ENCODE assay signal across 1 cellular context in the genomic region with DNA sequence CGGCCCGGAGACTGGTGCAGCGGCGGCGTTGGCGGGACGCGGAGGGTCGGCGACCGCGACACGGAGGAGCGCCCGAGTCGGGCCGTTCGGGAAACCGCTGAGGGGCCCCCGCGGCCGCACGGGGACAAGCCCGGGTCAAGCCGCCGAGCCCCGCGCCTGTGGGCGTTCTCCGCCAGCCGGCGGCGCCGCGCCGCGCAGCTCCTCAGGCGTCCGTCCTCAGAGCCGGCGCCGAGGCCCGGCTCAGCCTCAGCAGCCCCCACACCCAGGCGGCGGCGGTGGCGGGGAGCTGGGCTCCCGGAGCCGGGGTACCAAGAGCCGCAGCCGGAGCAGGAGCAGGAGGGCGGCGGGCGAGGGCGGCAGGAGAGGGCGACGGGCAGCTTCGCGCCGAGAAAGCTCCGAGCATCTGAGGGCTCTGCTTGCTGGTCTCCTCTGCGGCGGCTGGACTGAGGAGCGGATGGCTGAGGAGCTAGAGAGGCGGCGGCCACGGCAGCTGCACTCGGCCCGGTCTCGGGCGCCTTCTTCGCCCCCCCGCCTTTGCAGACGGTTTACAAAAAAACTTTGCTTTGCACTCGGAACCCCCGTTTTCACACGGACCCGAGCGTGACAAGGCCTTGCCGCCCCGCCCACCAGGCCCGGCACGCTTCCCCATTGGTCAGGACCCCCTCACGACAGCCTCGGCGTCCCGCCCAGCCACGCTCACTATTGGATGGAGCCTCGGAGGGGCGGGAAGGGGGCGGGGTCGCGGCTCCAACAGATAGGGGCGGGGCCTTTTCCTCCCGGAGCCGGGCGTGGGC.
TF ChIP-seq lines count a peak whose summit lies in the region.

A gene with protein sequence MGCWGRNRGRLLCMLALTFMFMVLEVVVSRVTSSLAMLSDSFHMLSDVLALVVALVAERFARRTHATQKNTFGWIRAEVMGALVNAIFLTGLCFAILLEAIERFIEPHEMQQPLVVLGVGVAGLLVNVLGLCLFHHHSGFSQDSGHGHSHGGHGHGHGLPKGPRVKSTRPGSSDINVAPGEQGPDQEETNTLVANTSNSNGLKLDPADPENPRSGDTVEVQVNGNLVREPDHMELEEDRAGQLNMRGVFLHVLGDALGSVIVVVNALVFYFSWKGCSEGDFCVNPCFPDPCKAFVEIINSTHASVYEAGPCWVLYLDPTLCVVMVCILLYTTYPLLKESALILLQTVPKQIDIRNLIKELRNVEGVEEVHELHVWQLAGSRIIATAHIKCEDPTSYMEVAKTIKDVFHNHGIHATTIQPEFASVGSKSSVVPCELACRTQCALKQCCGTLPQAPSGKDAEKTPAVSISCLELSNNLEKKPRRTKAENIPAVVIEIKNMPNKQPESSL (minus strand): TSS at position 522 of the 794 bp plus-strand sequence. CDS start 549 bp downstream, outside the sequence.

TF ChIP-seq in HepG2, 621 proteins besides CTCF, POLR2A, EP300 and RAD21 (continues in another document):
- TF ChIP-seq ZFP37 (CRISPR knock-in tag; IDR thresholded peaks at IDR 0.05; ENCODE audit: borderline replicate concordance) = no peak
- TF ChIP-seq TAF1 (CRISPR knock-in tag; IDR thresholded peaks at IDR 0.05) = peak; percentile 81; the same call in 1 of the 2 replicates
- TF ChIP-seq, protein P1, sequence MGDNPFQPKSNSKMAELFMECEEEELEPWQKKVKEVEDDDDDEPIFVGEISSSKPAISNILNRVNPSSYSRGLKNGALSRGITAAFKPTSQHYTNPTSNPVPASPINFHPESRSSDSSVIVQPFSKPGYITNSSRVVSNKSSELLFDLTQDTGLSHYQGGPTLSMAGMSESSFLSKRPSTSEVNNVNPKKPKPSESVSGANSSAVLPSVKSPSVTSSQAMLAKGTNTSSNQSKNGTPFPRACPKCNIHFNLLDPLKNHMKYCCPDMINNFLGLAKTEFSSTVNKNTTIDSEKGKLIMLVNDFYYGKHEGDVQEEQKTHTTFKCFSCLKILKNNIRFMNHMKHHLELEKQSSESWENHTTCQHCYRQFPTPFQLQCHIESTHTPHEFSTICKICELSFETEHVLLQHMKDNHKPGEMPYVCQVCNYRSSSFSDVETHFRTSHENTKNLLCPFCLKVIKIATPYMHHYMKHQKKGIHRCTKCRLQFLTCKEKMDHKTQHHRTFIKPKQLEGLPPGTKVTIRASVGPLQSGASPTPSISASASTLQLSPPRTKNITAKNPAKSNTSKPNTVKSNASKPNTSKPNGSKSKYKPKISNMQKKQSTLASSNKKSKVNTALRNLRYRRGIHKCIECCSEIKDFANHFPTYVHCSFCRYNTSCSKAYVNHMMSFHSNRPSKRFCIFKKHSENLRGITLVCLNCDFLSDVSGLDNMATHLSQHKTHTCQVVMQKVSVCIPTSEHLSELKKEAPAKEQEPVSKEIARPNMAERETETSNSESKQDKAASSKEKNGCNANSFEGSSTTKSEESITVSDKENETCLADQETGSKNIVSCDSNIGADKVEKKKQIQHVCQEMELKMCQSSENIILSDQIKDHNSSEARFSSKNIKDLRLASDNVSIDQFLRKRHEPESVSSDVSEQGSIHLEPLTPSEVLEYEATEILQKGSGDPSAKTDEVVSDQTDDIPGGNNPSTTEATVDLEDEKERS (CRISPR knock-in tag; IDR thresholded peaks at IDR 0.05) = no peak; the same call in 1 of the 2 replicates
- TF ChIP-seq, protein P2, sequence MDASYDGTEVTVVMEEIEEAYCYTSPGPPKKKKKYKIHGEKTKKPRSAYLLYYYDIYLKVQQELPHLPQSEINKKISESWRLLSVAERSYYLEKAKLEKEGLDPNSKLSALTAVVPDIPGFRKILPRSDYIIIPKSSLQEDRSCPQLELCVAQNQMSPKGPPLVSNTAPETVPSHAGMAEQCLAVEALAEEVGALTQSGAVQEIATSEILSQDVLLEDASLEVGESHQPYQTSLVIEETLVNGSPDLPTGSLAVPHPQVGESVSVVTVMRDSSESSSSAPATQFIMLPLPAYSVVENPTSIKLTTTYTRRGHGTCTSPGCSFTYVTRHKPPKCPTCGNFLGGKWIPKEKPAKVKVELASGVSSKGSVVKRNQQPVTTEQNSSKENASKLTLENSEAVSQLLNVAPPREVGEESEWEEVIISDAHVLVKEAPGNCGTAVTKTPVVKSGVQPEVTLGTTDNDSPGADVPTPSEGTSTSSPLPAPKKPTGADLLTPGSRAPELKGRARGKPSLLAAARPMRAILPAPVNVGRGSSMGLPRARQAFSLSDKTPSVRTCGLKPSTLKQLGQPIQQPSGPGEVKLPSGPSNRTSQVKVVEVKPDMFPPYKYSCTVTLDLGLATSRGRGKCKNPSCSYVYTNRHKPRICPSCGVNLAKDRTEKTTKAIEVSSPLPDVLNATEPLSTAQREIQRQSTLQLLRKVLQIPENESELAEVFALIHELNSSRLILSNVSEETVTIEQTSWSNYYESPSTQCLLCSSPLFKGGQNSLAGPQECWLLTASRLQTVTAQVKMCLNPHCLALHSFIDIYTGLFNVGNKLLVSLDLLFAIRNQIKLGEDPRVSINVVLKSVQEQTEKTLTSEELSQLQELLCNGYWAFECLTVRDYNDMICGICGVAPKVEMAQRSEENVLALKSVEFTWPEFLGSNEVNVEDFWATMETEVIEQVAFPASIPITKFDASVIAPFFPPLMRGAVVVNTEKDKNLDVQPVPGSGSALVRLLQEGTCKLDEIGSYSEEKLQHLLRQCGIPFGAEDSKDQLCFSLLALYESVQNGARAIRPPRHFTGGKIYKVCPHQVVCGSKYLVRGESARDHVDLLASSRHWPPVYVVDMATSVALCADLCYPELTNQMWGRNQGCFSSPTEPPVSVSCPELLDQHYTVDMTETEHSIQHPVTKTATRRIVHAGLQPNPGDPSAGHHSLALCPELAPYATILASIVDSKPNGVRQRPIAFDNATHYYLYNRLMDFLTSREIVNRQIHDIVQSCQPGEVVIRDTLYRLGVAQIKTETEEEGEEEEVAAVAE (CRISPR knock-in tag; IDR thresholded peaks at IDR 0.05; ENCODE audit: borderline replicate concordance) = no peak
- no peak for TF ChIP-seq ZNF577 (CRISPR knock-in tag; IDR thresholded peaks at IDR 0.05; ENCODE audit: borderline replicate concordance, low read depth)
- TF ChIP-seq, protein P3, sequence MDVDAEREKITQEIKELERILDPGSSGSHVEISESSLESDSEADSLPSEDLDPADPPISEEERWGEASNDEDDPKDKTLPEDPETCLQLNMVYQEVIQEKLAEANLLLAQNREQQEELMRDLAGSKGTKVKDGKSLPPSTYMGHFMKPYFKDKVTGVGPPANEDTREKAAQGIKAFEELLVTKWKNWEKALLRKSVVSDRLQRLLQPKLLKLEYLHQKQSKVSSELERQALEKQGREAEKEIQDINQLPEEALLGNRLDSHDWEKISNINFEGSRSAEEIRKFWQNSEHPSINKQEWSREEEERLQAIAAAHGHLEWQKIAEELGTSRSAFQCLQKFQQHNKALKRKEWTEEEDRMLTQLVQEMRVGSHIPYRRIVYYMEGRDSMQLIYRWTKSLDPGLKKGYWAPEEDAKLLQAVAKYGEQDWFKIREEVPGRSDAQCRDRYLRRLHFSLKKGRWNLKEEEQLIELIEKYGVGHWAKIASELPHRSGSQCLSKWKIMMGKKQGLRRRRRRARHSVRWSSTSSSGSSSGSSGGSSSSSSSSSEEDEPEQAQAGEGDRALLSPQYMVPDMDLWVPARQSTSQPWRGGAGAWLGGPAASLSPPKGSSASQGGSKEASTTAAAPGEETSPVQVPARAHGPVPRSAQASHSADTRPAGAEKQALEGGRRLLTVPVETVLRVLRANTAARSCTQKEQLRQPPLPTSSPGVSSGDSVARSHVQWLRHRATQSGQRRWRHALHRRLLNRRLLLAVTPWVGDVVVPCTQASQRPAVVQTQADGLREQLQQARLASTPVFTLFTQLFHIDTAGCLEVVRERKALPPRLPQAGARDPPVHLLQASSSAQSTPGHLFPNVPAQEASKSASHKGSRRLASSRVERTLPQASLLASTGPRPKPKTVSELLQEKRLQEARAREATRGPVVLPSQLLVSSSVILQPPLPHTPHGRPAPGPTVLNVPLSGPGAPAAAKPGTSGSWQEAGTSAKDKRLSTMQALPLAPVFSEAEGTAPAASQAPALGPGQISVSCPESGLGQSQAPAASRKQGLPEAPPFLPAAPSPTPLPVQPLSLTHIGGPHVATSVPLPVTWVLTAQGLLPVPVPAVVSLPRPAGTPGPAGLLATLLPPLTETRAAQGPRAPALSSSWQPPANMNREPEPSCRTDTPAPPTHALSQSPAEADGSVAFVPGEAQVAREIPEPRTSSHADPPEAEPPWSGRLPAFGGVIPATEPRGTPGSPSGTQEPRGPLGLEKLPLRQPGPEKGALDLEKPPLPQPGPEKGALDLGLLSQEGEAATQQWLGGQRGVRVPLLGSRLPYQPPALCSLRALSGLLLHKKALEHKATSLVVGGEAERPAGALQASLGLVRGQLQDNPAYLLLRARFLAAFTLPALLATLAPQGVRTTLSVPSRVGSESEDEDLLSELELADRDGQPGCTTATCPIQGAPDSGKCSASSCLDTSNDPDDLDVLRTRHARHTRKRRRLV (CRISPR knock-in tag; IDR thresholded peaks at IDR 0.05) = no peak
- no peak for TF ChIP-seq ELF3 (CRISPR knock-in tag; IDR thresholded peaks at IDR 0.05)
- no peak for TF ChIP-seq MED1 (CRISPR knock-in tag; IDR thresholded peaks at IDR 0.05)
- peak; percentile 18; the same call in 1 of the 2 replicates for TF ChIP-seq HIVEP1 (CRISPR knock-in tag; IDR thresholded peaks at IDR 0.05)
- no peak for TF ChIP-seq ZNF383 (CRISPR knock-in tag; IDR thresholded peaks at IDR 0.05; ENCODE audit: borderline replicate concordance)
- TF ChIP-seq SP1 (IDR thresholded peaks at IDR 0.05) = peak; percentile 86
- peak; percentile 98 for TF ChIP-seq SP1 (CRISPR knock-in tag; IDR thresholded peaks at IDR 0.05)
- TF ChIP-seq ZNF839 (CRISPR knock-in tag; IDR thresholded peaks at IDR 0.05; ENCODE audit: borderline replicate concordance) = no peak
- TF ChIP-seq KDM6A (CRISPR knock-in tag; IDR thresholded peaks at IDR 0.05; ENCODE audit: low read depth) = no peak
- TF ChIP-seq RBFOX2 (IDR thresholded peaks at IDR 0.05; ENCODE audit: low read depth, low read length) = peak; percentile 89
- no peak for TF ChIP-seq TCF7L2 (IDR thresholded peaks at IDR 0.05; ENCODE audit: low read depth, low read length)
- peak; percentile 56 for TF ChIP-seq CREM (IDR thresholded peaks at IDR 0.05)
- no peak for TF ChIP-seq CREM (CRISPR knock-in tag; IDR thresholded peaks at IDR 0.05)
- TF ChIP-seq SMARCC2 (IDR thresholded peaks at IDR 0.05) = no peak
- TF ChIP-seq ZNF333 (CRISPR knock-in tag; IDR thresholded peaks at IDR 0.05; ENCODE audit: borderline replicate concordance) = no peak
- TF ChIP-seq ZNF235 (CRISPR knock-in tag; IDR thresholded peaks at IDR 0.05; ENCODE audit: borderline replicate concordance) = no peak
- TF ChIP-seq, protein P4, sequence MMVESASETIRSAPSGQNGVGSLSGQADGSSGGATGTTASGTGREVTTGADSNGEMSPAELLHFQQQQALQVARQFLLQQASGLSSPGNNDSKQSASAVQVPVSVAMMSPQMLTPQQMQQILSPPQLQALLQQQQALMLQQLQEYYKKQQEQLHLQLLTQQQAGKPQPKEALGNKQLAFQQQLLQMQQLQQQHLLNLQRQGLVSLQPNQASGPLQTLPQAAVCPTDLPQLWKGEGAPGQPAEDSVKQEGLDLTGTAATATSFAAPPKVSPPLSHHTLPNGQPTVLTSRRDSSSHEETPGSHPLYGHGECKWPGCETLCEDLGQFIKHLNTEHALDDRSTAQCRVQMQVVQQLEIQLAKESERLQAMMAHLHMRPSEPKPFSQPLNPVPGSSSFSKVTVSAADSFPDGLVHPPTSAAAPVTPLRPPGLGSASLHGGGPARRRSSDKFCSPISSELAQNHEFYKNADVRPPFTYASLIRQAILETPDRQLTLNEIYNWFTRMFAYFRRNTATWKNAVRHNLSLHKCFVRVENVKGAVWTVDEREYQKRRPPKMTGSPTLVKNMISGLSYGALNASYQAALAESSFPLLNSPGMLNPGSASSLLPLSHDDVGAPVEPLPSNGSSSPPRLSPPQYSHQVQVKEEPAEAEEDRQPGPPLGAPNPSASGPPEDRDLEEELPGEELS (CRISPR knock-in tag; IDR thresholded peaks at IDR 0.05) = no peak
- TF ChIP-seq ZNF282 (IDR thresholded peaks at IDR 0.05; ENCODE audit: partially characterized antibody) = no peak
- peak; percentile 99 for TF ChIP-seq ARNTL (CRISPR knock-in tag; IDR thresholded peaks at IDR 0.05)
- TF ChIP-seq CENPX (CRISPR knock-in tag; IDR thresholded peaks at IDR 0.05) = no peak
- TF ChIP-seq AKAP8 (CRISPR knock-in tag; IDR thresholded peaks at IDR 0.05) = no peak
- TF ChIP-seq, protein P5, sequence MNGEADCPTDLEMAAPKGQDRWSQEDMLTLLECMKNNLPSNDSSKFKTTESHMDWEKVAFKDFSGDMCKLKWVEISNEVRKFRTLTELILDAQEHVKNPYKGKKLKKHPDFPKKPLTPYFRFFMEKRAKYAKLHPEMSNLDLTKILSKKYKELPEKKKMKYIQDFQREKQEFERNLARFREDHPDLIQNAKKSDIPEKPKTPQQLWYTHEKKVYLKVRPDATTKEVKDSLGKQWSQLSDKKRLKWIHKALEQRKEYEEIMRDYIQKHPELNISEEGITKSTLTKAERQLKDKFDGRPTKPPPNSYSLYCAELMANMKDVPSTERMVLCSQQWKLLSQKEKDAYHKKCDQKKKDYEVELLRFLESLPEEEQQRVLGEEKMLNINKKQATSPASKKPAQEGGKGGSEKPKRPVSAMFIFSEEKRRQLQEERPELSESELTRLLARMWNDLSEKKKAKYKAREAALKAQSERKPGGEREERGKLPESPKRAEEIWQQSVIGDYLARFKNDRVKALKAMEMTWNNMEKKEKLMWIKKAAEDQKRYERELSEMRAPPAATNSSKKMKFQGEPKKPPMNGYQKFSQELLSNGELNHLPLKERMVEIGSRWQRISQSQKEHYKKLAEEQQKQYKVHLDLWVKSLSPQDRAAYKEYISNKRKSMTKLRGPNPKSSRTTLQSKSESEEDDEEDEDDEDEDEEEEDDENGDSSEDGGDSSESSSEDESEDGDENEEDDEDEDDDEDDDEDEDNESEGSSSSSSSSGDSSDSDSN (CRISPR knock-in tag; IDR thresholded peaks at IDR 0.05) = peak; percentile 53
- TF ChIP-seq ZBTB20 (CRISPR knock-in tag; IDR thresholded peaks at IDR 0.05; ENCODE audit: borderline replicate concordance, low read depth) = no peak
- TF ChIP-seq, protein P6, sequence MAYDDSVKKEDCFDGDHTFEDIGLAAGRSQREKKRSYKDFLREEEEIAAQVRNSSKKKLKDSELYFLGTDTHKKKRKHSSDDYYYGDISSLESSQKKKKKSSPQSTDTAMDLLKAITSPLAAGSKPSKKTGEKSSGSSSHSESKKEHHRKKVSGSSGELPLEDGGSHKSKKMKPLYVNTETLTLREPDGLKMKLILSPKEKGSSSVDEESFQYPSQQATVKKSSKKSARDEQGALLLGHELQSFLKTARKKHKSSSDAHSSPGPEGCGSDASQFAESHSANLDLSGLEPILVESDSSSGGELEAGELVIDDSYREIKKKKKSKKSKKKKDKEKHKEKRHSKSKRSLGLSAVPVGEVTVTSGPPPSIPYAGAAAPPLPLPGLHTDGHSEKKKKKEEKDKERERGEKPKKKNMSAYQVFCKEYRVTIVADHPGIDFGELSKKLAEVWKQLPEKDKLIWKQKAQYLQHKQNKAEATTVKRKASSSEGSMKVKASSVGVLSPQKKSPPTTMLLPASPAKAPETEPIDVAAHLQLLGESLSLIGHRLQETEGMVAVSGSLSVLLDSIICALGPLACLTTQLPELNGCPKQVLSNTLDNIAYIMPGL (CRISPR knock-in tag; IDR thresholded peaks at IDR 0.05; ENCODE audit: borderline replicate concordance in 1 of 2, low read depth in 1 of 2) = peak in 1 of 2 experiments; percentile 44; a peak in 2 of 4 replicates
- TF ChIP-seq TBX2 (CRISPR knock-in tag; IDR thresholded peaks at IDR 0.05; ENCODE audit: borderline replicate concordance) = peak; percentile 12; the same call in 1 of the 2 replicates
- TF ChIP-seq KAT2B (IDR thresholded peaks at IDR 0.05; ENCODE audit: borderline replicate concordance, low read depth, low read length) = no peak
- peak; percentile 69; the same call in 1 of the 2 replicates for TF ChIP-seq ZNF451 (CRISPR knock-in tag; IDR thresholded peaks at IDR 0.05)
- TF ChIP-seq ZNF124 (CRISPR knock-in tag; IDR thresholded peaks at IDR 0.05) = no peak
